ENCODE assay signal across 16 cellular contexts in genomic region chr9:38130724-38131123, GRCh38.
A peak's percentile ranks its signal among the peaks of the same experiment; 100 is the strongest.
DNase-seq lines count a peak whose midpoint lies in the region; ATAC-seq and TF ChIP-seq lines count a peak whose summit lies in the region.
"Had no signal": no experiment of that assay in that cellular context is flagged by ENCODE, and none has a peak within 500 bp of the region (broad histone marks: within the 10 kb centered on the region; RNA-seq: fewer than 3 reads in every experiment).

No MANE protein-coding gene starts in this region.

- H3K4me3 ChIP-seq in BE2C (ENCODE audit: low read depth, low read length) (no peak overlapping the region), body of pancreas (no peak overlapping the region)
- H3K4me3 ChIP-seq: A549, PC-9 had no signal

- CTCF ChIA-PET in activated CD4-positive, alpha-beta T cell treated with anti-CD3 and anti-CD28 coated beads, Interleukin-2, amount 10 ng/mL, durations not matched to agents 7 days and 5 days (lab: Charles Lee): interaction anchor here (0.9 to 1.0 kb wide), 2 partner anchors 26 to 94 kb away, joined by 3 to 5 read pairs; no protein-coding TSS in a partner anchor

- no peak overlapping the region for H3K27ac Mint-ChIP-seq in activated CD4-positive, alpha-beta T cell treated with anti-CD3 and anti-CD28 coated beads, Interleukin-2, amount 10 ng/mL, durations not matched to agents 7 days and 5 days
- H3K27ac Mint-ChIP-seq: CD4-positive, CD25-positive, alpha-beta regulatory T cell; HFFc6 had no signal

- H3K4me3 Mint-ChIP-seq in activated CD4-positive, alpha-beta T cell treated with anti-CD3 and anti-CD28 coated beads, Interleukin-2, amount 10 ng/mL, durations not matched to agents 7 days and 5 days: no peak overlapping the region
- H3K4me3 Mint-ChIP-seq: CD4-positive, CD25-positive, alpha-beta regulatory T cell; HFFc6 had no signal

- no peaks in the 10 kb centered on the region for H3K36me3 Mint-ChIP-seq in activated CD4-positive, alpha-beta T cell treated with anti-CD3 and anti-CD28 coated beads, Interleukin-2, amount 10 ng/mL, durations not matched to agents 7 days and 5 days (ENCODE audit: low read depth)
- H3K36me3 Mint-ChIP-seq: CD4-positive, CD25-positive, alpha-beta regulatory T cell had no signal

- 50 to 53% methylated on average over 5 of the region's 5 CpGs for WGBS in body of pancreas, 2 donors

- intact Hi-C loops in body of pancreas (cut with DNase I): no loop called here
- intact Hi-C loops in posterior vena cava (cut with DNase I): no loop called here
- intact Hi-C loops in sciatic nerve (cut with DNase I): no loop called here

- peaks cover 2% of the 10 kb centered on the region for H3K27me3 Mint-ChIP-seq in activated CD4-positive, alpha-beta T cell treated with anti-CD3 and anti-CD28 coated beads, Interleukin-2, amount 10 ng/mL, durations not matched to agents 7 days and 5 days

- no peaks in the 10 kb centered on the region for H3K36me3 ChIP-seq in BE2C
- no peaks in the 10 kb centered on the region for H3K36me3 ChIP-seq in body of pancreas (replicated peaks in 1 of 2; ENCODE audit: insufficient read depth in 1 of 2, low read depth in 2 of 2)

- POLR2A ChIA-PET in activated CD4-positive, alpha-beta T cell treated with anti-CD3 and anti-CD28 coated beads, Interleukin-2, amount 10 ng/mL, durations not matched to agents 7 days and 5 days (lab: Charles Lee): no interaction called here

- no peak for TF ChIP-seq CTCF in BE2C (IDR thresholded peaks at IDR 0.05; ENCODE audit: low read depth, low read length)
- TF ChIP-seq CTCF in body of pancreas (IDR thresholded peaks at IDR 0.05): no peak

- ATAC-seq in body of pancreas: peak; percentile 55
- ATAC-seq in sciatic nerve: no peak
- ATAC-seq: A549 had no signal

- DNase-seq in BE2C: peak; percentile 30
- DNase-seq in HK-2 (ENCODE audit: unreplicated experiment): peak; percentile 17
- DNase-seq in body of pancreas: peak in 3 of 4 donors; percentile 15 to 67 (median 38)
- peak; percentile 58 for DNase-seq in posterior vena cava (ENCODE audit: low spot score)
- DNase-seq in sciatic nerve (ENCODE audit: low spot score): no peak
- no peak for DNase-seq in islet precursor cell
- no peak for DNase-seq in activated CD4-positive, alpha-beta T cell treated with anti-CD3 and anti-CD28 coated beads, Interleukin-2, amount 10 ng/mL, durations not matched to agents 7 days and 5 days
- DNase-seq: CD4-positive, CD25-positive, alpha-beta regulatory T cell; GOT3; HFFc6; Kasumi-1; NCI-H1105 treated with DMSO at 0.1 percent for 48 hours; NCI-H187; NCI-H748 treated with DMSO at 0.1 percent for 48 hours; PC-9 had no signal

- no peak for TF ChIP-seq POLR2A in body of pancreas (IDR thresholded peaks at IDR 0.05)

- H3K9me3 Mint-ChIP-seq in activated CD4-positive, alpha-beta T cell treated with anti-CD3 and anti-CD28 coated beads, Interleukin-2, amount 10 ng/mL, durations not matched to agents 7 days and 5 days: no peaks in the 10 kb centered on the region
- H3K9me3 Mint-ChIP-seq: CD4-positive, CD25-positive, alpha-beta regulatory T cell; HFFc6 had no signal

- H3K9me3 ChIP-seq in BE2C (no peaks in the 10 kb centered on the region), body of pancreas (no peaks in the 10 kb centered on the region)
- H3K9me3 ChIP-seq: A549 had no signal

- H3K27me3 ChIP-seq in BE2C (no peaks in the 10 kb centered on the region), body of pancreas (no peaks in the 10 kb centered on the region)

- H3K27ac ChIP-seq in body of pancreas: no peak overlapping the region
- H3K27ac ChIP-seq: A549, PC-9 had no signal

- no peaks in the 10 kb centered on the region for H3K4me1 Mint-ChIP-seq in activated CD4-positive, alpha-beta T cell treated with anti-CD3 and anti-CD28 coated beads, Interleukin-2, amount 10 ng/mL, durations not matched to agents 7 days and 5 days
- H3K4me1 Mint-ChIP-seq: CD4-positive, CD25-positive, alpha-beta regulatory T cell had no signal

- H3K4me1 ChIP-seq in BE2C (no peaks in the 10 kb centered on the region), body of pancreas (peaks cover 9% of the 10 kb centered on the region)
- H3K4me1 ChIP-seq: A549 had no signal

Comparison
In these comparisons a context has a peak if more than half of its experiments do, and no peak if none do; other contexts are left out.
1. DNase-seq: peak in BE2C (single experiment), HK-2 (single experiment), body of pancreas (3 of 4) and posterior vena cava (single experiment); none in sciatic nerve (single experiment), islet precursor cell (single experiment) and activated CD4-positive, alpha-beta T cell treated with anti-CD3 and anti-CD28 coated beads, Interleukin-2, amount 10 ng/mL, durations not matched to agents 7 days and 5 days (single experiment).